ENCODE assay signal across 20 cellular contexts in the genomic region with DNA sequence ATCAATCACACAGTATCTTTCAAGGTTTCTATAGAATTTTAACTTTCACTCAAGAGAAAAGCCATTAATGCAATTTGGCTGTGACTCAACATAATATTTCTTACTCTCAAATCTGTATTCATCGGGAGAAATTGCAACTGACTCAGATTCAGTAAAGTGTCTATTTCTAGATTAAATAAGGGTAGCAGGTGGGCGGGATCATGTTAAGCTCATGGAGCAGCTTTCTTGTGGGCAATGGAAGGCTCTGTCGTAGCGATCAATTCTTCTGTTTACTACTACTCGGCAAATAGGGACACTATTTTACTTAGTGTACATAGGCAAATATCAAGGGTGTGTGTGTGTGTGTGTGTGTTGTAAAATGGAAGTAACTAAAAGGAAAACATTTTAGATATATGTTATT.
"Had no signal": no experiment of that assay in that cellular context is flagged by ENCODE, and none has a peak within 500 bp of the region (broad histone marks: within the 10 kb centered on the region; RNA-seq: fewer than 3 reads in every experiment).

No MANE protein-coding gene starts in this region.

- H3K36me3 ChIP-seq: esophagus muscularis mucosa, gastroesophageal sphincter, heart left ventricle, left lung had no signal

- H3K9me3 ChIP-seq: esophagus muscularis mucosa, gastroesophageal sphincter, heart left ventricle had no signal

- H3K4me3 Mint-ChIP-seq: immature natural killer cell, memory B cell had no signal

- H3K27ac Mint-ChIP-seq: immature natural killer cell, memory B cell had no signal

- H3K4me3 ChIP-seq: coronary artery, dorsolateral prefrontal cortex, esophagus muscularis mucosa, gastroesophageal sphincter, heart left ventricle, hepatocyte, left lung, lung had no signal

- H3K4me1 Mint-ChIP-seq: immature natural killer cell, memory B cell had no signal

- H3K27ac ChIP-seq: coronary artery, dorsolateral prefrontal cortex, esophagus muscularis mucosa, foreskin keratinocyte, gastroesophageal sphincter, heart left ventricle, hepatocyte, left lung had no signal

- DNase-seq: dermis blood vessel endothelial cell; dorsolateral prefrontal cortex; effector CD4-positive, alpha-beta T cell; effector memory CD4-positive, alpha-beta T cell; foreskin keratinocyte; heart left ventricle; hypothalamus; immature natural killer cell; left cardiac atrium; left lung; left ventricle myocardium superior; mammary epithelial cell; mesendoderm; midbrain had no signal

- H3K27me3 ChIP-seq: dorsolateral prefrontal cortex, esophagus muscularis mucosa, foreskin keratinocyte, gastroesophageal sphincter, heart left ventricle, hepatocyte, left lung had no signal

- H3K36me3 Mint-ChIP-seq: immature natural killer cell, memory B cell had no signal

- H3K4me1 ChIP-seq: esophagus muscularis mucosa, foreskin keratinocyte, gastroesophageal sphincter, heart left ventricle, left lung had no signal

- ATAC-seq: foreskin keratinocyte, gastroesophageal sphincter, heart left ventricle, left cardiac atrium, left lung, left ventricle myocardium superior had no signal
